Comparison of ENCODE assay signal across 8 cellular contexts in genomic region chr22:41831828-41832552, GRCh38. TPM values are rescaled to one million over a fixed set of nuclear protein-coding genes. Genes with fewer than 3 reads are reported as not detected.
DNase-seq lines count a peak whose midpoint lies in the region; ATAC-seq, FAIRE-seq and TF ChIP-seq lines count a peak whose summit lies in the region.

No MANE protein-coding gene starts in this region.

- H3K79me2 ChIP-seq in HCT116 (ENCODE audit: insufficient read depth, low read length): peaks cover 33% of the 10 kb centered on the region
- H3K79me2 ChIP-seq in keratinocyte (ENCODE audit: control insufficient read depth, insufficient read depth, low read length): peaks cover 38% of the 10 kb centered on the region

- no peak for ATAC-seq in HCT116
- ATAC-seq in activated naive CD4-positive, alpha-beta T cell treated with anti-CD3 and anti-CD28 coated beads, Interleukin-2, amount 50 U/mL, for 72 hours: no peak

- H2AFZ ChIP-seq in HCT116 (ENCODE audit: low read depth, low read length, poor library complexity, severe bottlenecking) (no peak overlapping the region), keratinocyte (ENCODE audit: control insufficient read depth, low read length) (peak overlapping the region; percentile 73)

- BruUV-seq in HCT116 (replicated peaks; lab: Mats Ljungman, UMichigan): TSS peak; percentile 94

- DNase-seq in AG10803 (ENCODE audit: low read depth): no peak
- no peak for DNase-seq in HCT116 (ENCODE audit: low read depth, low spot score)
- DNase-seq in activated naive CD4-positive, alpha-beta T cell treated with anti-CD3 and anti-CD28 coated beads, Interleukin-2, amount 50 U/mL, for 72 hours (ENCODE audit: low spot score in 2 of 2): no peak
- no peak for DNase-seq in keratinocyte (ENCODE audit: low read depth, low spot score)
- DNase-seq in superior temporal gyrus (ENCODE audit: extremely low spot score): peak; percentile 68
- DNase-seq in GM13977 (ENCODE audit: low spot score): no peak
- no peak for DNase-seq in iPS-NIHi7 (ENCODE audit: extremely low spot score)
- no peak for DNase-seq in NCI-H1417 treated with DMSO at 0.1 percent for 48 hours (lab: John Stamatoyannopoulos, UW)

- RAD21 ChIA-PET in HCT116 (lab: Charles Lee; ENCODE audit: low non-redundant PET in 1 of 2, low total read pairs in 2 of 2, uncharacterized antibody in 2 of 2, unreplicated experiment in 2 of 2): interaction anchor here in 1 of 2 experiments (0.7 to 1.0 kb wide), 2 partner anchors 115 to 143 kb away, joined by 3 read pairs; partner anchors contain the start of gene CENPM

- H3K27ac ChIP-seq in HCT116 (ENCODE audit: low read depth, low read length): peak overlapping the region; percentile 89
- H3K27ac ChIP-seq in keratinocyte (ENCODE audit: control insufficient read depth, insufficient read depth, low read length): peak overlapping the region; percentile 98

- H3K4me3 ChIP-seq in AG10803 (ENCODE audit: low read length): peak overlapping the region; percentile 77
- H3K4me3 ChIP-seq in HCT116 (replicated peaks in 1 of 2; ENCODE audit: low read depth in 1 of 2, low read length in 2 of 2): peak overlapping the region; percentile 78 to 85
- H3K4me3 ChIP-seq in keratinocyte (ENCODE audit: control insufficient read depth in 2 of 3, extremely low read depth in 1 of 3, insufficient read depth in 2 of 3, low read depth in 1 of 3, low read length in 3 of 3): peak overlapping the region; percentile 71 to 90 (median 90)

- TF ChIP-seq CTCF in AG10803 (conservative IDR thresholded peaks at IDR 0.05; ENCODE audit: low read length): no peak
- no peak for TF ChIP-seq CTCF in HCT116 (IDR thresholded peaks at IDR 0.05 in 2 of 3, conservative IDR thresholded peaks at IDR 0.05 in 1 of 3; ENCODE audit: borderline replicate concordance in 1 of 3, insufficient read depth in 1 of 3, low read depth in 2 of 3, low read length in 2 of 3)
- TF ChIP-seq CTCF in keratinocyte (optimal IDR thresholded peaks at IDR 0.05 in 1 of 3, IDR thresholded peaks at IDR 0.05 in 1 of 3, conservative IDR thresholded peaks at IDR 0.05 in 1 of 3; ENCODE audit: extremely low read depth in 1 of 3, insufficient read depth in 2 of 3, low read length in 3 of 3): no peak
- TF ChIP-seq CTCF in GM13977 (IDR thresholded peaks at IDR 0.05; ENCODE audit: extremely low read depth, insufficient read depth, missing control alignments): no peak

- no peaks in the 10 kb centered on the region for H3K27me3 ChIP-seq in HCT116 (ENCODE audit: insufficient read depth, low read length)
- no peaks in the 10 kb centered on the region for H3K27me3 ChIP-seq in keratinocyte (ENCODE audit: control insufficient read depth, extremely low read depth, insufficient read depth, low read length)

- in situ Hi-C loops in GM13977 (cut with MboI; ENCODE audit: low pct_unique_long_range_greater_than_20kb, low sequenced_read_pairs, unreplicated experiment): loop anchor here (10.0 kb wide), 1 partner anchor 113 kb away; the partner anchor contains the start of gene CENPM

- dilution Hi-C loops in keratinocyte (cut with MboI; ENCODE audit: extremely low pct_ligation_motif_present, low sequenced_read_pairs): no loop called here

- H4K20me1 ChIP-seq in HCT116 (ENCODE audit: insufficient read depth) (no peaks in the 10 kb centered on the region), keratinocyte (ENCODE audit: control insufficient read depth, extremely low read depth, insufficient read depth, low read length) (no peaks in the 10 kb centered on the region)

- H3K9me1 ChIP-seq in keratinocyte (ENCODE audit: control insufficient read depth, extremely low read depth, insufficient read depth, low read length): no peaks in the 10 kb centered on the region

- H3K9me3 ChIP-seq in HCT116 (ENCODE audit: control insufficient read depth in 1 of 2, insufficient read depth in 1 of 2, low read depth in 1 of 2, low read length in 2 of 2) (no peaks in the 10 kb centered on the region), keratinocyte (ENCODE audit: control insufficient read depth, low read depth, low read length) (no peaks in the 10 kb centered on the region)

- FAIRE-seq in keratinocyte (lab: Jason Lieb, UNC): no peak

- H3K36me3 ChIP-seq in HCT116 (ENCODE audit: control insufficient read depth in 1 of 2, insufficient read depth in 2 of 2, low read length in 2 of 2): peaks cover 3 to 10% of the 10 kb centered on the region in 2 experiments; a peak in 2 of 4 replicates
- H3K36me3 ChIP-seq in keratinocyte (ENCODE audit: control insufficient read depth in 2 of 2, extremely low read depth in 1 of 2, insufficient read depth in 2 of 2, low read length in 2 of 2): peaks cover 0 to 14% of the 10 kb centered on the region in 2 experiments

- H3K4me2 ChIP-seq in HCT116 (ENCODE audit: low read length) (peak overlapping the region; percentile 95), keratinocyte (ENCODE audit: control insufficient read depth, extremely low read depth, insufficient read depth, low read depth, low read length) (peak overlapping the region; percentile 85)

- intact Hi-C loops in HCT116 (cut with micrococcal nuclease): no loop called here

- H3K9me3 Mint-ChIP-seq in activated naive CD4-positive, alpha-beta T cell treated with anti-CD3 and anti-CD28 coated beads, Interleukin-2, amount 50 U/mL, for 72 hours: peaks cover 0 to 6% of the 10 kb centered on the region in 2 donors

- peak overlapping the region; percentile 98 to 99 for H3K27ac Mint-ChIP-seq in activated naive CD4-positive, alpha-beta T cell treated with anti-CD3 and anti-CD28 coated beads, Interleukin-2, amount 50 U/mL, for 72 hours

- POLR2A ChIA-PET in HCT116 (lab: Charles Lee): interaction anchor here (0.6 to 1.3 kb wide), 3 partner anchors 9 to 99 kb away, joined by 4 to 8 read pairs (median 5); partner anchors contain the start of gene CCDC134

- H3K9ac ChIP-seq in HCT116 (ENCODE audit: low read length): peak overlapping the region; percentile 87
- peak overlapping the region; percentile 90 for H3K9ac ChIP-seq in keratinocyte (ENCODE audit: control insufficient read depth, extremely low read depth, insufficient read depth, low read length)

- H3K36me3 Mint-ChIP-seq in activated naive CD4-positive, alpha-beta T cell treated with anti-CD3 and anti-CD28 coated beads, Interleukin-2, amount 50 U/mL, for 72 hours: peaks cover 20 to 54% of the 10 kb centered on the region in 2 donors

- TF ChIP-seq RAD21 in HCT116 (IDR thresholded peaks at IDR 0.05; ENCODE audit: low read depth): no peak

- H3K9me2 ChIP-seq in HCT116 (ENCODE audit: insufficient read depth): no peaks in the 10 kb centered on the region

- peaks cover 18 to 30% of the 10 kb centered on the region in 2 experiments for H3K4me1 ChIP-seq in HCT116 (ENCODE audit: control insufficient read depth in 1 of 2, insufficient read depth in 2 of 2, low read length in 2 of 2)
- peaks cover 36% of the 10 kb centered on the region for H3K4me1 ChIP-seq in keratinocyte (ENCODE audit: control insufficient read depth, extremely low read depth, insufficient read depth, low read length)

- no peak for TF ChIP-seq POLR2A in HCT116 (IDR thresholded peaks at IDR 0.05; ENCODE audit: borderline replicate concordance, extremely low read depth, insufficient read depth, insufficient read length)

- CTCF ChIA-PET in HCT116 (lab: Charles Lee): interaction anchor here (0.6 to 1.4 kb wide), 8 partner anchors 10 to 612 kb away, joined by 3 to 11 read pairs (median 5); partner anchors contain the start of gene CENPM

TF ChIP-seq in HCT116, 20 proteins besides CTCF, POLR2A, EP300 and RAD21:
- TF ChIP-seq SIN3A (IDR thresholded peaks at IDR 0.05; ENCODE audit: low read depth) (peak; percentile 10), ELF1 (IDR thresholded peaks at IDR 0.05; ENCODE audit: borderline replicate concordance, low read depth) (no peak; the same call in 1 of the 2 replicates)

RNA-seq across cellular contexts. Expression of gene SREBF2, which starts 0.9 kb away (rescaled TPM):
- 129 TPM for total RNA-seq in HCT116 (2021; ENCODE audit: unreplicated experiment)
- polyA plus RNA-seq in HCT116 (2012): 127 and 133 TPM in 2 replicates
- 100 to 1,000 TPM; 162 to 163 TPM for total RNA-seq in activated naive CD4-positive, alpha-beta T cell treated with anti-CD3 and anti-CD28 coated beads, Interleukin-2, amount 50 U/mL, for 72 hours
- 57.5 to 68.4 TPM (median 58.4 TPM) in 3 replicates for polyA plus RNA-seq in keratinocyte
- 19.2 TPM for polyA plus RNA-seq in keratinocyte (2011; ENCODE audit: low read depth)
- polyA plus RNA-seq in keratinocyte (2011; cell fraction: cytosol; rRNA removed): 52.9 and 60.9 TPM in 2 replicates
- polyA plus RNA-seq in keratinocyte (2011; cell fraction: nucleus; rRNA removed): 147 and 198 TPM in 2 replicates
- polyA plus RNA-seq in keratinocyte (2012; ENCODE audit: low replicate concordance): 66.7 and 92.1 TPM in 2 replicates
- polyA minus RNA-seq in keratinocyte: 107 to 195 TPM (median 126 TPM) in 3 replicates
- polyA minus RNA-seq in keratinocyte (2011; cell fraction: cytosol; rRNA and poly(A)+ RNA removed): 85.4 TPM
- polyA minus RNA-seq in keratinocyte (2011; cell fraction: nucleus; rRNA and poly(A)+ RNA removed): 171 and 181 TPM in 2 replicates

RNA-seq across cellular contexts. Expression of gene CCDC134, which starts 31.5 kb away (rescaled TPM):
- total RNA-seq in HCT116 (2021; ENCODE audit: unreplicated experiment): 15.8 TPM
- polyA plus RNA-seq in HCT116 (2012): 5.0 and 5.7 TPM in 2 replicates
- total RNA-seq in activated naive CD4-positive, alpha-beta T cell treated with anti-CD3 and anti-CD28 coated beads, Interleukin-2, amount 50 U/mL, for 72 hours: 10 to 100 TPM; 16.7 to 31.7 TPM
- 3.5 to 6.3 TPM (median 4.1 TPM) in 3 replicates for polyA plus RNA-seq in keratinocyte
- 0.40 TPM for polyA plus RNA-seq in keratinocyte (2011; ENCODE audit: low read depth)
- 1.8 and 2.4 TPM in 2 replicates for polyA plus RNA-seq in keratinocyte (2011; cell fraction: cytosol; rRNA removed)
- 7.1 and 8.3 TPM in 2 replicates for polyA plus RNA-seq in keratinocyte (2011; cell fraction: nucleus; rRNA removed)
- 0.59 and 5.2 TPM in 2 replicates for polyA plus RNA-seq in keratinocyte (2012; ENCODE audit: low replicate concordance)
- polyA minus RNA-seq in keratinocyte: 9.2 to 15.3 TPM (median 9.9 TPM) in 3 replicates
- polyA minus RNA-seq in keratinocyte (2011; cell fraction: cytosol; rRNA and poly(A)+ RNA removed): 7.9 TPM
- 8.3 and 8.9 TPM in 2 replicates for polyA minus RNA-seq in keratinocyte (2011; cell fraction: nucleus; rRNA and poly(A)+ RNA removed)
